Comparison of ENCODE assay signal across 8 cellular contexts in the genomic region with DNA sequence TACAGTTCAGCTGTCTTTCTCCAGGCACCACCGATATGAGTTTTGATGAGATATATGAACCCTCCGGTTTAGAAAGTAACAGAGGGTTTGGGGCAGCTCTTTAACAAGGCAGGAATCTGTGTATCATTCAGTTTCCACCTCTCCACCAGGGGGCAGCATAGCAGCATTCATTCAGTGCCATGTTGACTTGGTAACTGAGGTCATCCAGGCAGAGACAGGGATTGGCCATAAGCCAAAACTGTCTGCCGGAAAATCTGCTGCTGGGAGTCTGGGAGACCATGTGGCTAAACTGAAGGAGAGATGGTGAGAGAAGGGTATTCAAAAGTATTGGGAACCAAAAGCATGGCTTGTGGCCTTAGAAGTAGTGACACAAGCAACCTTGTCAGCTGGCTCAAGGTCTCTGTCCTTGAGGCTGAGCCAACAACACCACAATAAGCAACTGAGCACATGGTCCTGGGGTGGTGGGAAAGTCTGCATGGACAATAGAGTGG.
A peak's percentile ranks its signal among the peaks of the same experiment; 100 is the strongest.
DNase-seq lines count a peak whose midpoint lies in the region; ATAC-seq, FAIRE-seq and TF ChIP-seq lines count a peak whose summit lies in the region.

No MANE protein-coding gene starts in this region.

- peak; percentile 71 for DNase-seq in ACHN
- peak; percentile 29 for DNase-seq in GM12891 (ENCODE audit: insufficient read length, low spot score)
- DNase-seq in NCI-H2227 (lab: John Stamatoyannopoulos, UW; ENCODE audit: unreplicated experiment), result peak; percentile 72
- peak; percentile 55 for DNase-seq in activated CD4-positive, alpha-beta memory T cell treated with anti-CD3 and anti-CD28 coated beads, Interleukin-2, amount 10 ng/mL, durations not matched to agents 7 days and 5 days
- DNase-seq in foreskin melanocyte, result peak; percentile 56
- peak; percentile 62 to 85 for DNase-seq in trophoblast cell

- no peak overlapping the region for H3K4me2 ChIP-seq in trophoblast cell (ENCODE audit: low read length)

- POLR2A ChIA-PET in activated CD4-positive, alpha-beta memory T cell treated with anti-CD3 and anti-CD28 coated beads, Interleukin-2, amount 10 ng/mL, durations not matched to agents 7 days and 5 days (lab: Charles Lee), result no interaction called here

- no peaks in the 10 kb centered on the region for H3K4me1 ChIP-seq in trophoblast cell (ENCODE audit: control insufficient read depth in 1 of 2, insufficient read depth in 2 of 2, low read length in 2 of 2)

- H3K27ac Mint-ChIP-seq in activated CD4-positive, alpha-beta memory T cell treated with anti-CD3 and anti-CD28 coated beads, Interleukin-2, amount 10 ng/mL, durations not matched to agents 7 days and 5 days, result no peak overlapping the region

- no peak overlapping the region for H2AK5ac ChIP-seq in trophoblast cell (ENCODE audit: low read length)

- no peaks in the 10 kb centered on the region for H3K36me3 Mint-ChIP-seq in activated CD4-positive, alpha-beta memory T cell treated with anti-CD3 and anti-CD28 coated beads, Interleukin-2, amount 10 ng/mL, durations not matched to agents 7 days and 5 days (ENCODE audit: low read depth)

- no peak for TF ChIP-seq POLR2A in GM12891 (IDR thresholded peaks at IDR 0.05; ENCODE audit: low read depth, low read length)

- in situ Hi-C loops in ACHN (cut with HindIII; ENCODE audit: low pct_ligation_motif_present, low pct_unique_long_range_greater_than_20kb, low sequenced_read_pairs), result no loop called here

- CTCF ChIA-PET in activated CD4-positive, alpha-beta memory T cell treated with anti-CD3 and anti-CD28 coated beads, Interleukin-2, amount 10 ng/mL, durations not matched to agents 7 days and 5 days (lab: Charles Lee), result interaction anchor here (0.7 to 2.9 kb wide), 11 partner anchors 9 to 340 kb away, joined by 3 to 15 read pairs (median 3); no protein-coding TSS in a partner anchor

- no peak overlapping the region for H3K18ac ChIP-seq in trophoblast cell (ENCODE audit: low read length)

- no peaks in the 10 kb centered on the region for H3K27me3 ChIP-seq in trophoblast cell (ENCODE audit: insufficient read depth, low read length)

- H2BK120ac ChIP-seq in trophoblast cell (ENCODE audit: insufficient read depth, low read length, poor library complexity), result no peak overlapping the region

- H3K4me3 ChIP-seq in trophoblast cell (ENCODE audit: low read depth, low read length), result no peak overlapping the region

- no peaks in the 10 kb centered on the region for H3K36me3 ChIP-seq in trophoblast cell (ENCODE audit: control insufficient read depth in 1 of 2, insufficient read depth in 2 of 2, low read length in 2 of 2)

- H3K9ac ChIP-seq in trophoblast cell (ENCODE audit: low read length), result no peak overlapping the region

- H3K9me3 ChIP-seq in trophoblast cell (ENCODE audit: insufficient read depth, low read depth, low read length), result peaks cover 3% of the 10 kb centered on the region

- H3K27ac ChIP-seq in trophoblast cell (ENCODE audit: low read depth, low read length), result no peak overlapping the region

- no CpG with 5 or more reads among the region's 3 CpGs for WGBS in trophoblast cell (ENCODE audit: extremely low coverage, insufficient coverage, insufficient read length)

- H3K14ac ChIP-seq in trophoblast cell (ENCODE audit: low read length), result no peak overlapping the region

- H4K12ac ChIP-seq in trophoblast cell (ENCODE audit: low read depth, low read length), result no peak overlapping the region

- no peaks in the 10 kb centered on the region for H3K4me1 Mint-ChIP-seq in activated CD4-positive, alpha-beta memory T cell treated with anti-CD3 and anti-CD28 coated beads, Interleukin-2, amount 10 ng/mL, durations not matched to agents 7 days and 5 days

- H3K79me1 ChIP-seq in trophoblast cell (ENCODE audit: low read length), result no peaks in the 10 kb centered on the region

- no peak overlapping the region for H2AFZ ChIP-seq in trophoblast cell (ENCODE audit: insufficient read depth, low read length, poor library complexity)

- no peak overlapping the region for H4K91ac ChIP-seq in trophoblast cell (ENCODE audit: low read depth, low read length)

- no peak overlapping the region for H3K23ac ChIP-seq in trophoblast cell (ENCODE audit: low read length)

- ATAC-seq in HG03159 (IDR thresholded peaks at IDR 0.05; ENCODE audit: unreplicated experiment) (peak; percentile 69), HG02938 (IDR thresholded peaks at IDR 0.05; ENCODE audit: unreplicated experiment) (no peak)

- no peak overlapping the region for H4K8ac ChIP-seq in trophoblast cell (ENCODE audit: low read depth, low read length)

- H3K4me3 Mint-ChIP-seq in activated CD4-positive, alpha-beta memory T cell treated with anti-CD3 and anti-CD28 coated beads, Interleukin-2, amount 10 ng/mL, durations not matched to agents 7 days and 5 days, result no peak overlapping the region

- no peaks in the 10 kb centered on the region for H3K9me3 Mint-ChIP-seq in activated CD4-positive, alpha-beta memory T cell treated with anti-CD3 and anti-CD28 coated beads, Interleukin-2, amount 10 ng/mL, durations not matched to agents 7 days and 5 days

- no peak overlapping the region for H2BK12ac ChIP-seq in trophoblast cell (ENCODE audit: low read length)

- H2BK5ac ChIP-seq in trophoblast cell (ENCODE audit: low read depth, low read length, poor library complexity), result no peak overlapping the region

- no peaks in the 10 kb centered on the region for H3K79me2 ChIP-seq in trophoblast cell (ENCODE audit: control insufficient read depth, insufficient read depth, low read length, poor library complexity)

- H3K27me3 Mint-ChIP-seq in activated CD4-positive, alpha-beta memory T cell treated with anti-CD3 and anti-CD28 coated beads, Interleukin-2, amount 10 ng/mL, durations not matched to agents 7 days and 5 days, result peaks cover 7% of the 10 kb centered on the region

- H3K4ac ChIP-seq in trophoblast cell (ENCODE audit: low read depth, low read length), result no peak overlapping the region

- peak; percentile 74 for FAIRE-seq in GM12891 (lab: Jason Lieb, UNC)

TF ChIP-seq in GM12891, 5 proteins besides CTCF, POLR2A, EP300 and RAD21:
- TF ChIP-seq TAF1 (IDR thresholded peaks at IDR 0.05; ENCODE audit: low read depth, low read length), result no peak
- no peak for TF ChIP-seq POLR2AphosphoS5 (IDR thresholded peaks at IDR 0.05; ENCODE audit: low read depth, low read length)
- TF ChIP-seq POU2F2 (IDR thresholded peaks at IDR 0.05; ENCODE audit: low read depth, low read length), result no peak
- no peak for TF ChIP-seq PAX5 (IDR thresholded peaks at IDR 0.05; ENCODE audit: insufficient read depth, low read length, severe bottlenecking)
- no peak for TF ChIP-seq SPI1 (IDR thresholded peaks at IDR 0.05; ENCODE audit: low read depth, low read length)
